In genomic region chr1:48581256-48581655, GRCh38 we compare ENCODE assay signal across 27 cellular contexts.
"Had no signal": no experiment of that assay in that cellular context is flagged by ENCODE, and none has a peak within 500 bp of the region (broad histone marks: within the 10 kb centered on the region; RNA-seq: fewer than 3 reads in every experiment).

No MANE protein-coding gene starts in this region.

- H3K4me1 Mint-ChIP-seq: activated B cell treated with CpG ODN at 0.5 μM for 24 hours; activated naive CD4-positive, alpha-beta T cell treated with anti-CD3 and anti-CD28 coated beads, Interleukin-2, amount 50 U/mL, for 24 hours had no signal

- H3K27me3 Mint-ChIP-seq: activated B cell treated with CpG ODN at 0.5 μM for 24 hours had no signal

- H3K4me3 Mint-ChIP-seq: activated B cell treated with CpG ODN at 0.5 μM for 24 hours; activated CD8-positive, alpha-beta T cell treated with anti-CD3 and anti-CD28 coated beads for 36 hours; activated naive CD4-positive, alpha-beta T cell treated with anti-CD3 and anti-CD28 coated beads, Interleukin-2, amount 50 U/mL, for 24 hours; activated T-cell treated with anti-CD3 and anti-CD28 coated beads, Interleukin-2, amount 50 U/mL, for 24 hours had no signal

- H3K4me1 ChIP-seq: body of pancreas, breast epithelium, SJCRH30 had no signal

- H3K9me3 Mint-ChIP-seq: activated B cell treated with CpG ODN at 0.5 μM for 24 hours; activated CD8-positive, alpha-beta T cell treated with anti-CD3 and anti-CD28 coated beads for 36 hours; activated naive CD4-positive, alpha-beta T cell treated with anti-CD3 and anti-CD28 coated beads, Interleukin-2, amount 50 U/mL, for 24 hours; activated T-cell treated with anti-CD3 and anti-CD28 coated beads, Interleukin-2, amount 50 U/mL, for 24 hours; activated T-helper 2 cell treated with anti-CD3 and anti-CD28 coated beads, Interferon-gamma antibody, Interleukin-2, Interleukin-4, amounts not matched to agents 10 μg/mL and 5 μg/mL and 100 μg/mL, durations not matched to agents 14 hours and 24 hours and 36 hours had no signal

- H3K9me3 ChIP-seq: adrenal gland, body of pancreas, breast epithelium, SJCRH30 had no signal

- ATAC-seq: activated CD8-positive, alpha-beta T cell treated with anti-CD3 and anti-CD28 coated beads for 36 hours; body of pancreas; Panc1 had no signal

- DNase-seq: activated B cell treated with CpG ODN at 0.5 μM for 24 hours; activated CD4-positive, alpha-beta T cell treated with anti-CD3 and anti-CD28 coated beads for 1 hour; activated CD4-positive, alpha-beta T cell treated with anti-CD3 and anti-CD28 coated beads for 48 hours; activated CD4-positive, alpha-beta T cell treated with anti-CD3 and anti-CD28 coated beads, Interleukin-2, amount 50 U/mL, for 4 hours; activated CD8-positive, alpha-beta T cell treated with anti-CD3 and anti-CD28 coated beads for 36 hours; activated gamma-delta T cell; activated naive CD4-positive, alpha-beta T cell treated with Interleukin-2 at 50 U/mL for 16 hours; activated T-cell treated with anti-CD3 and anti-CD28 coated beads, Interleukin-2, amount 50 U/mL, for 24 hours; KG1; NCI-H1105 treated with DMSO at 0.1 percent for 48 hours; NCI-H1436; NCI-H1694; NCI-H2029; NCI-H345; NCI-H524 treated with DMSO at 0.1 percent for 48 hours; SHP77; SJCRH30; SW 1271; T-helper 1 cell; T-helper 2 cell; T-helper 9 cell had no signal

- H3K36me3 Mint-ChIP-seq: activated naive CD4-positive, alpha-beta T cell treated with anti-CD3 and anti-CD28 coated beads, Interleukin-2, amount 50 U/mL, for 24 hours had no signal

- H3K4me3 ChIP-seq: adrenal gland, body of pancreas, breast epithelium, SJCRH30 had no signal

- H3K27ac Mint-ChIP-seq: activated B cell treated with CpG ODN at 0.5 μM for 24 hours; activated CD8-positive, alpha-beta T cell treated with anti-CD3 and anti-CD28 coated beads for 36 hours; activated naive CD4-positive, alpha-beta T cell treated with anti-CD3 and anti-CD28 coated beads, Interleukin-2, amount 50 U/mL, for 24 hours; activated T-cell treated with anti-CD3 and anti-CD28 coated beads, Interleukin-2, amount 50 U/mL, for 24 hours; activated T-helper 2 cell treated with anti-CD3 and anti-CD28 coated beads, Interferon-gamma antibody, Interleukin-2, Interleukin-4, amounts not matched to agents 10 μg/mL and 5 μg/mL and 100 μg/mL, durations not matched to agents 14 hours and 24 hours and 36 hours had no signal

- H3K36me3 ChIP-seq: adrenal gland, breast epithelium, SJCRH30 had no signal
